In genomic region chr19:18176367-18177310, GRCh38 we compare ENCODE assay signal across 27 cellular contexts. TPM values are rescaled to one million over a fixed set of nuclear protein-coding genes. Genes with fewer than 3 reads are reported as not detected.
DNase-seq lines count a peak whose midpoint lies in the region; ATAC-seq, FAIRE-seq and TF ChIP-seq lines count a peak whose summit lies in the region.
"Had no signal": no experiment of that assay in that cellular context is flagged by ENCODE, and none has a peak within 500 bp of the region (broad histone marks: within the 10 kb centered on the region; RNA-seq: fewer than 3 reads in every experiment).

No MANE protein-coding gene starts in this region.

- no peaks in the 10 kb centered on the region for H3F3A ChIP-seq in PC-3 (ENCODE audit: low read length, unreplicated experiment)

- BruUV-seq in PC-3 (replicated peaks; lab: Mats Ljungman, UMichigan) = no TSS peak

- no peaks in the 10 kb centered on the region for H3K79me2 ChIP-seq in PC-3 (ENCODE audit: low read length)

- CTCF ChIA-PET in PC-3 (lab: Charles Lee) = no interaction called here

- H3K9ac ChIP-seq in PC-3 (ENCODE audit: low read length) (no peak overlapping the region), kidney (ENCODE audit: low read length in 2 of 2) (no peak overlapping the region)

- H3K9me3 ChIP-seq in PC-3 (ENCODE audit: low read length) = no peaks in the 10 kb centered on the region
- H3K9me3 ChIP-seq in lower lobe of right lung = no peaks in the 10 kb centered on the region
- no peaks in the 10 kb centered on the region for H3K9me3 ChIP-seq in kidney (ENCODE audit: control insufficient read depth in 1 of 2, low read length in 2 of 2)
- H3K9me3 ChIP-seq: thyroid gland had no signal

- DNase-seq in AG08396 (ENCODE audit: low spot score) (peak; percentile 5), EH (ENCODE audit: low read depth) (peak; percentile 19), PC-3 (peak; percentile 30), lower lobe of right lung (no peak), GM13977 (ENCODE audit: low spot score) (no peak), kidney (no peak), DMS53 (lab: John Stamatoyannopoulos, UW) (no peak)
- DNase-seq in stimulated activated CD4-positive, alpha-beta T cell treated with anti-CD3 and anti-CD28 coated beads, Interleukin-4, amount 100 ng/mL, for 4 hours = no peak
- DNase-seq: activated CD4-positive, alpha-beta T cell treated with anti-CD3 and anti-CD28 coated beads, Interleukin-2, amount 50 U/mL, for 4 hours; activated naive CD8-positive, alpha-beta T cell treated with anti-CD3 and anti-CD28 coated beads, Interleukin-2, amount 10 ng/mL, durations not matched to agents 7 days and 5 days; CD4-positive, alpha-beta memory T cell; DMS153; dorsolateral prefrontal cortex; mammary epithelial cell; NCI-H1105 treated with DMSO at 0.1 percent for 48 hours; NCI-H2029; NCI-H526 treated with DMSO at 0.1 percent for 48 hours; RPMI8226; stimulated activated CD4-positive, alpha-beta T cell treated with anti-CD3 and anti-CD28 coated beads, Interleukin-4, amount 100 ng/mL, for 24 hours; T-helper 9 cell; thyroid gland had no signal

- H3K36me3 ChIP-seq in PC-3 (ENCODE audit: low read depth, low read length) = no peaks in the 10 kb centered on the region
- peaks cover 27% of the 10 kb centered on the region for H3K36me3 ChIP-seq in lower lobe of right lung
- no peaks in the 10 kb centered on the region for H3K36me3 ChIP-seq in kidney (ENCODE audit: control insufficient read depth in 1 of 2, insufficient read depth in 2 of 2, low read length in 2 of 2)
- H3K36me3 ChIP-seq: thyroid gland had no signal

- no peaks in the 10 kb centered on the region for H3K9me2 ChIP-seq in PC-3 (replicated peaks; ENCODE audit: low read length)

- POLR2A ChIA-PET in PC-3 (lab: Charles Lee; ENCODE audit: unreplicated experiment) = no interaction called here

- no peak overlapping the region for H3K4me2 ChIP-seq in PC-3 (ENCODE audit: low read length)

- no peaks in the 10 kb centered on the region for H4K20me1 ChIP-seq in PC-3 (ENCODE audit: low read length)

- FAIRE-seq in kidney (lab: Jason Lieb, UNC) = no peak
- FAIRE-seq: endothelial cell of umbilical vein, keratinocyte had no signal

- ATAC-seq in PC-3 (no peak), lower lobe of right lung (no peak)
- ATAC-seq: activated T-helper 17 cell treated with anti-CD3 and anti-CD28 coated beads, Interleukin-2, amount 50 U/mL, for 72 hours; right cardiac atrium had no signal

- in situ Hi-C loops in GM13977 (cut with MboI; ENCODE audit: low pct_unique_long_range_greater_than_20kb, low sequenced_read_pairs, unreplicated experiment) = no loop called here

- no peak overlapping the region for H3K27ac ChIP-seq in PC-3 (ENCODE audit: low read length)
- no peak overlapping the region for H3K27ac ChIP-seq in lower lobe of right lung
- H3K27ac ChIP-seq in kidney (ENCODE audit: low read depth in 2 of 2, low read length in 2 of 2) = no peak overlapping the region
- H3K27ac ChIP-seq: dorsolateral prefrontal cortex, SK-N-MC, thyroid gland had no signal

- TF ChIP-seq CTCF in PC-3 (conservative IDR thresholded peaks at IDR 0.05; ENCODE audit: low read depth, low read length) = no peak
- TF ChIP-seq CTCF in lower lobe of right lung (IDR thresholded peaks at IDR 0.05) = no peak
- no peak for TF ChIP-seq CTCF in GM13977 (IDR thresholded peaks at IDR 0.05; ENCODE audit: extremely low read depth, insufficient read depth, missing control alignments)
- TF ChIP-seq CTCF in kidney (IDR thresholded peaks at IDR 0.05; ENCODE audit: borderline replicate concordance, extremely low read depth, insufficient read depth) = no peak

- intact Hi-C loops in PC-3 (cut with micrococcal nuclease) = no loop called here
- intact Hi-C loops in lower lobe of right lung (cut with DNase I) = no loop called here
- intact Hi-C loops in kidney (cut with DNase I) = no loop called here

- no peak overlapping the region for H2AFZ ChIP-seq in PC-3 (ENCODE audit: low read length)

- H3K4me1 ChIP-seq in PC-3 (ENCODE audit: insufficient read depth, low read length) (peaks cover 5% of the 10 kb centered on the region; the same call in 1 of the 2 replicates), lower lobe of right lung (peaks cover 17% of the 10 kb centered on the region), kidney (ENCODE audit: control insufficient read depth in 1 of 2, insufficient read depth in 1 of 2, low read depth in 1 of 2, low read length in 2 of 2) (peaks cover 4 to 5% of the 10 kb centered on the region in 2 donors)

- no peak overlapping the region for H3K4me3 ChIP-seq in PC-3 (ENCODE audit: low read length)
- H3K4me3 ChIP-seq in lower lobe of right lung = peak overlapping the region; percentile 89
- no peak overlapping the region for H3K4me3 ChIP-seq in kidney (ENCODE audit: low read length in 2 of 2)
- H3K4me3 ChIP-seq: SK-N-MC, thyroid gland had no signal

- H3K27me3 ChIP-seq in PC-3 (ENCODE audit: low read length) (no peaks in the 10 kb centered on the region), lower lobe of right lung (ENCODE audit: low read depth) (no peaks in the 10 kb centered on the region)
- H3K27me3 ChIP-seq: dorsolateral prefrontal cortex, thyroid gland had no signal

RNA-seq across cellular contexts. Expression of gene IFI30, which starts 3.0 kb away (rescaled TPM):
- 31.1 and 35.0 TPM in 2 replicates for total RNA-seq in PC-3 (2014; rRNA removed)
- 682 TPM for total RNA-seq in lower lobe of right lung
- total RNA-seq in kidney = 109 TPM
- 173 TPM for polyA plus RNA-seq in kidney (ENCODE audit: insufficient read depth, low read depth, low replicate concordance)
- total RNA-seq: osteocyte had no signal

RNA-seq across cellular contexts. Expression of gene MPV17L2, which starts 16.4 kb away (rescaled TPM):
- total RNA-seq in PC-3 (2014; rRNA removed) (34.2 and 44.7 TPM in 2 replicates), lower lobe of right lung (6.6 TPM), kidney (11.5 TPM)
- polyA plus RNA-seq in kidney (ENCODE audit: insufficient read depth, low read depth, low replicate concordance) = 31.1 TPM

RNA-seq across cellular contexts. Expression of gene PIK3R2, which starts 23.7 kb away (rescaled TPM):
- total RNA-seq in PC-3 (2014; rRNA removed) = 13.9 and 15.8 TPM in 2 replicates
- total RNA-seq in lower lobe of right lung = 21.6 TPM
- 29.6 TPM for total RNA-seq in kidney
- 10.1 TPM for polyA plus RNA-seq in kidney (ENCODE audit: insufficient read depth, low read depth, low replicate concordance)

RNA-seq across cellular contexts. Expression of gene RAB3A, which starts 27.2 kb away (rescaled TPM):
- 5.7 and 6.7 TPM in 2 replicates for total RNA-seq in PC-3 (2014; rRNA removed)
- total RNA-seq in lower lobe of right lung = 2.7 TPM
- 5.2 TPM for total RNA-seq in kidney
- 10.5 TPM for polyA plus RNA-seq in kidney (ENCODE audit: insufficient read depth, low read depth, low replicate concordance)

RNA-seq across cellular contexts. Expression of gene PDE4C, which starts 49.6 kb away (rescaled TPM):
- total RNA-seq in PC-3 (2014; rRNA removed) (1.8 TPM in 1 of 2 replicates, not detected in the other), lower lobe of right lung (9.6 TPM), kidney (2.0 TPM)
- not detected for polyA plus RNA-seq in kidney (ENCODE audit: insufficient read depth, low read depth, low replicate concordance)
- total RNA-seq: mammary epithelial cell had no signal
- polyA plus RNA-seq: CD4-positive, alpha-beta memory T cell; keratinocyte; mammary epithelial cell had no signal

Comparison
In these comparisons a context has a peak if more than half of its experiments do, and no peak if none do; other contexts are left out.
1. DNase-seq: peak in AG08396 (single experiment), EH (single experiment) and PC-3 (single experiment); none in lower lobe of right lung (single experiment), GM13977 (single experiment), kidney (single experiment), DMS53 (single experiment) and stimulated activated CD4-positive, alpha-beta T cell treated with anti-CD3 and anti-CD28 coated beads, Interleukin-4, amount 100 ng/mL, for 4 hours (0 of 2).